Comparison of ENCODE assay signal across 22 cellular contexts in the genomic region with DNA sequence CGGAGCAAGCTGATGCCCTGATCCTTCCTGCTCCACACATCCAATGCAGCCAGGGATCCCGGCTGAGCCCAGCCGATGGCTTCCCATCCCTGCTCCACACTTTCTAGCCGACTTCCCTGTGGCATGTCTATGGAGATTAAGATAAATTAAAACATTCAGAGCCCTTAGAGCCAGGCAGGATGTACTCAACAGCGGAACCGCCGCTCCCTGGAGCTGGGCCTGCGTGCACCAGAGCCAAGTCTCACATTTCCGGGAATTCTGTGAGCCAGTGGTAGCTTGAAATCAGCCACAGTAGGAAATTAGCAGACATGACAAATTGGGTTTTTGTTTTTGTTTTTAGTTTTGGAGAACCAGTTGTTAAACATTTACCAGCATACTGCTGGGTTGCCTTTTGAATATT.
"Had no signal": no experiment of that assay in that cellular context is flagged by ENCODE, and none has a peak within 500 bp of the region (broad histone marks: within the 10 kb centered on the region; RNA-seq: fewer than 3 reads in every experiment).

No MANE protein-coding gene starts in this region.

- H3K27ac ChIP-seq: breast epithelium, colonic mucosa, dorsolateral prefrontal cortex, esophagus muscularis mucosa, tibial artery had no signal

- ATAC-seq: activated CD4-positive, alpha-beta T cell treated with anti-CD3 and anti-CD28 coated beads for 36 hours; activated naive CD4-positive, alpha-beta T cell treated with anti-CD3 and anti-CD28 coated beads, Interleukin-2, amount 50 U/mL, for 72 hours; activated T-helper 17 cell treated with anti-CD3 and anti-CD28 coated beads, Interleukin-2, amount 50 U/mL, for 72 hours; left colon; stimulated activated naive CD8-positive, alpha-beta T cell treated with anti-CD3 and anti-CD28 coated beads, Interleukin-15, amount 100 ng/mL, for 72 hours had no signal

- DNase-seq: activated B cell treated with CpG ODN at 0.5 μM for 24 hours; activated CD4-positive, alpha-beta T cell treated with anti-CD3 and anti-CD28 coated beads for 36 hours; activated CD4-positive, alpha-beta T cell treated with anti-CD3 and anti-CD28 coated beads, Interleukin-2, amount 50 U/mL, for 4 hours; activated CD8-positive, alpha-beta memory T cell treated with anti-CD3 and anti-CD28 coated beads for 24 hours; activated CD8-positive, alpha-beta memory T cell treated with anti-CD3 and anti-CD28 coated beads, Interleukin-2, amount 50 U/mL, for 4 hours; activated T-cell treated with anti-CD3 and anti-CD28 coated beads, Interleukin-2, amount 50 U/mL, for 24 hours; colonic mucosa; dorsolateral prefrontal cortex; left colon; mesendoderm; naive B cell; nucleus accumbens; retina; stimulated activated CD4-positive, alpha-beta T cell treated with anti-CD3 and anti-CD28 coated beads, Interleukin-12 subunit alpha, Interleukin-12 subunit beta, amount 100 ng/mL, for 4 hours; stimulated activated CD4-positive, alpha-beta T cell treated with anti-CD3 and anti-CD28 coated beads, Interleukin-1b, Interleukin-23, amount 100 ng/mL, for 48 hours; stimulated activated naive CD8-positive, alpha-beta T cell treated with anti-CD3 and anti-CD28 coated beads, Interleukin-15, amount 100 ng/mL, for 72 hours; T-helper 9 cell; tibial artery had no signal

- H3K9me3 ChIP-seq: colonic mucosa, esophagus muscularis mucosa, tibial artery had no signal

- H3K4me1 ChIP-seq: breast epithelium, colonic mucosa, tibial artery had no signal

- H3K27me3 ChIP-seq: colonic mucosa, tibial artery had no signal

- H3K36me3 ChIP-seq: breast epithelium, colonic mucosa, esophagus muscularis mucosa, tibial artery had no signal

- H3K4me3 ChIP-seq: breast epithelium, colonic mucosa, dorsolateral prefrontal cortex, esophagus muscularis mucosa, tibial artery had no signal
